30 cellular contexts compared by ENCODE assay signal in the genomic region with DNA sequence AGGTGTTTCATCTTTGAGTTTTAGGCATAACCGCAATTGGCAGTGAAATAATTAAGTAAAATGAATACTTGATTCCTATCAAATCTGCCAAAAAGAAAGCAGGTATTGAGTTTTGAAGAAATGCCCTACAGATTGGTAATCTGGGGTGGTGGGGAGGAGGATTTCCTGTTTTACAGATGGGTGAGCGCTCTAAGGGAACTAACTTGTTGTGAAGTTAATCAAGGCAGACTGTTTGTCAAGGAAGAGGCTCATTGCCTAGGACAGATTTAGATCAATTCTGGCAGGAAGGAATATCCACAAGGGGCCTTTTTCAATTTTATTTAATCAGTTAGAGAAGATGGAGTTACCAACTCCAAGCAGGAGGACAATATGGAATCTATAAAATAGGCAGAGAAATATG.
"Had no signal": no experiment of that assay in that cellular context is flagged by ENCODE, and none has a peak within 500 bp of the region (broad histone marks: within the 10 kb centered on the region; RNA-seq: fewer than 3 reads in every experiment).

No MANE protein-coding gene starts in this region.

- H3K9ac ChIP-seq: neural progenitor cell, parathyroid adenoma had no signal

- H3K4me3 Mint-ChIP-seq: effector memory CD8-positive, alpha-beta T cell; mesothelial cell of epicardium; naive thymus-derived CD4-positive, alpha-beta T cell; nephron; neural progenitor cell had no signal

- H3K27me3 ChIP-seq: gastrocnemius medialis, neural progenitor cell, right atrium auricular region, stomach, tibial nerve, upper lobe of left lung had no signal

- H3K4me1 ChIP-seq: gastrocnemius medialis, neural progenitor cell, parathyroid adenoma, right atrium auricular region, stomach, tibial nerve, upper lobe of left lung had no signal

- FAIRE-seq: keratinocyte, urothelium cell line had no signal

- ATAC-seq: effector memory CD8-positive, alpha-beta T cell; esophagus mucosa; gastrocnemius medialis; mucosa of descending colon; naive thymus-derived CD4-positive, alpha-beta T cell; sciatic nerve had no signal

- H3K9me3 Mint-ChIP-seq: effector memory CD8-positive, alpha-beta T cell; mesothelial cell of epicardium; nephron had no signal

- H3K27ac ChIP-seq: epithelial cell of prostate, gastrocnemius medialis, neural progenitor cell, parathyroid adenoma, right atrium auricular region, stomach, thoracic aorta, tibial nerve, upper lobe of left lung had no signal

- H3K4me2 ChIP-seq: neural progenitor cell, smooth muscle cell had no signal

- H3K4me1 Mint-ChIP-seq: naive thymus-derived CD4-positive, alpha-beta T cell had no signal

- H3K27ac Mint-ChIP-seq: effector memory CD8-positive, alpha-beta T cell; mesothelial cell of epicardium; naive thymus-derived CD4-positive, alpha-beta T cell; nephron; neural progenitor cell; progenitor cell of endocrine pancreas had no signal

- H3K79me2 ChIP-seq: parathyroid adenoma had no signal

- H3K4me3 ChIP-seq: gastrocnemius medialis, lung, mucosa of descending colon, neural progenitor cell, right atrium auricular region, smooth muscle cell, stomach, thoracic aorta, tibial nerve, upper lobe of left lung had no signal

- H3K27me3 Mint-ChIP-seq: effector memory CD8-positive, alpha-beta T cell had no signal

- H2AFZ ChIP-seq: neural progenitor cell, parathyroid adenoma had no signal

- H3K36me3 Mint-ChIP-seq: mesothelial cell of epicardium; naive thymus-derived CD4-positive, alpha-beta T cell; neural progenitor cell had no signal

- DNase-seq: cortex of kidney; effector memory CD8-positive, alpha-beta T cell; foreskin fibroblast; gastrocnemius medialis; head of caudate nucleus; mesenchymal stem cell; mucosa of descending colon; naive thymus-derived CD4-positive, alpha-beta T cell; stimulated activated CD4-positive, alpha-beta T cell treated with anti-CD3 and anti-CD28 coated beads, Interleukin-12 subunit alpha, Interleukin-12 subunit beta, amount 100 ng/mL, for 4 hours; stimulated activated CD4-positive, alpha-beta T cell treated with anti-CD3 and anti-CD28 coated beads, Interleukin-1b, Interleukin-23, amount 100 ng/mL, for 48 hours; stimulated activated CD4-positive, alpha-beta T cell treated with anti-CD3 and anti-CD28 coated beads, Interleukin-4, amount 100 ng/mL, for 1 hour; stimulated activated CD8-positive, alpha-beta memory T cell treated with anti-CD3 and anti-CD28 coated beads, Interleukin-4, amount 100 ng/mL, for 48 hours; stimulated activated naive CD4-positive, alpha-beta T cell treated with Interleukin-2 at 50 U/mL for 16 hours; stomach; upper lobe of left lung had no signal
